12 cellular contexts compared by ENCODE assay signal in genomic region chr3:126476976-126477330, GRCh38. TPM values are rescaled to one million over a fixed set of nuclear protein-coding genes. Genes with fewer than 3 reads are reported as not detected.
DNase-seq lines count a peak whose midpoint lies in the region; ATAC-seq and TF ChIP-seq lines count a peak whose summit lies in the region.
"Had no signal": no experiment of that assay in that cellular context is flagged by ENCODE, and none has a peak within 500 bp of the region (broad histone marks: within the 10 kb centered on the region; RNA-seq: fewer than 3 reads in every experiment).

No MANE protein-coding gene starts in this region.

- H3K4me3 Mint-ChIP-seq in activated T-cell treated with anti-CD3 and anti-CD28 coated beads, Interleukin-2, amount 50 U/mL, for 72 hours = peak overlapping the region; percentile 81 to 86
- peak overlapping the region; percentile 77 for H3K4me3 Mint-ChIP-seq in activated T-helper 1 cell treated with anti-CD3 and anti-CD28 coated beads, Interleukin-12 subunit alpha, Interleukin-12 subunit beta, Interleukin-2, Interleukin-4 antibody, amounts not matched to agents 30 ng/mL and 10 ng/mL and 1 ng/mL, durations not matched to agents 14 hours and 24 hours and 36 hours
- peak overlapping the region; percentile 84 to 89 (median 86) for H3K4me3 Mint-ChIP-seq in immature natural killer cell

- H3K4me1 ChIP-seq in transverse colon = peaks cover 25 to 36% (median 31%) of the 10 kb centered on the region in 4 donors

- H3K4me3 ChIP-seq in transverse colon = peak overlapping the region in 2 of 4 donors; percentile 60

- TF ChIP-seq EP300 in transverse colon (IDR thresholded peaks at IDR 0.05; ENCODE audit: low read depth) = no peak

- WGBS in transverse colon (ENCODE audit: low coverage in 1 of 2), 2 donors = 44 to 55% methylated on average over 3 to 7 of the region's 7 CpGs

- no peak for TF ChIP-seq CTCF in transverse colon (IDR thresholded peaks at IDR 0.05)

- in situ Hi-C loops in transverse colon (cut with MboI; ENCODE audit: low pct_ligation_motif_present in 1 of 4, low pct_unique_long_range_greater_than_20kb in 1 of 4, low sequenced_read_pairs in 3 of 4) = no loop called here

- intact Hi-C loops in activated T-helper 1 cell treated with anti-CD3 and anti-CD28 coated beads, Interleukin-12 subunit alpha, Interleukin-12 subunit beta, Interleukin-2, Interleukin-4 antibody, amounts not matched to agents 30 ng/mL and 10 ng/mL and 1 ng/mL, durations not matched to agents 14 hours and 24 hours and 36 hours (cut with micrococcal nuclease) = loop anchor here (1.0 to 10.0 kb wide), 9 partner anchors 120 to 1676 kb away; partner anchors contain the start of genes EEFSEC, KLF15, MCM2 and SEC61A1
- intact Hi-C loops in transverse colon (cut with DNase I; ENCODE audit: low total_unique reads) = no loop called here

- H3K4me1 Mint-ChIP-seq in activated T-cell treated with anti-CD3 and anti-CD28 coated beads, Interleukin-2, amount 50 U/mL, for 72 hours (ENCODE audit: low read depth) = peaks cover 37% of the 10 kb centered on the region
- peaks cover 26% of the 10 kb centered on the region for H3K4me1 Mint-ChIP-seq in activated T-helper 1 cell treated with anti-CD3 and anti-CD28 coated beads, Interleukin-12 subunit alpha, Interleukin-12 subunit beta, Interleukin-2, Interleukin-4 antibody, amounts not matched to agents 30 ng/mL and 10 ng/mL and 1 ng/mL, durations not matched to agents 14 hours and 24 hours and 36 hours (ENCODE audit: low read depth)
- H3K4me1 Mint-ChIP-seq in immature natural killer cell = peaks cover 35 to 40% of the 10 kb centered on the region in 2 donors

- H3K27me3 Mint-ChIP-seq in activated T-cell treated with anti-CD3 and anti-CD28 coated beads, Interleukin-2, amount 50 U/mL, for 72 hours (ENCODE audit: low read depth) = no peaks in the 10 kb centered on the region
- peaks cover 2% of the 10 kb centered on the region for H3K27me3 Mint-ChIP-seq in activated T-helper 1 cell treated with anti-CD3 and anti-CD28 coated beads, Interleukin-12 subunit alpha, Interleukin-12 subunit beta, Interleukin-2, Interleukin-4 antibody, amounts not matched to agents 30 ng/mL and 10 ng/mL and 1 ng/mL, durations not matched to agents 14 hours and 24 hours and 36 hours (ENCODE audit: insufficient read depth)
- peaks cover 0 to 5% (median 0%) of the 10 kb centered on the region in 3 donors for H3K27me3 Mint-ChIP-seq in immature natural killer cell (ENCODE audit: low read depth in 3 of 3)

- ATAC-seq in activated T-cell treated with anti-CD3 and anti-CD28 coated beads, Interleukin-2, amount 50 U/mL, for 72 hours (replicated peaks in 1 of 2) = no peak
- ATAC-seq in GM21576 (IDR thresholded peaks at IDR 0.05; ENCODE audit: unreplicated experiment) = no peak

- TF ChIP-seq POLR2A in transverse colon (IDR thresholded peaks at IDR 0.05) = no peak

- peaks cover 0 to 6% of the 10 kb centered on the region in 2 donors for H3K36me3 Mint-ChIP-seq in activated T-cell treated with anti-CD3 and anti-CD28 coated beads, Interleukin-2, amount 50 U/mL, for 72 hours (ENCODE audit: insufficient read depth in 2 of 2)
- peaks cover 12% of the 10 kb centered on the region for H3K36me3 Mint-ChIP-seq in activated T-helper 1 cell treated with anti-CD3 and anti-CD28 coated beads, Interleukin-12 subunit alpha, Interleukin-12 subunit beta, Interleukin-2, Interleukin-4 antibody, amounts not matched to agents 30 ng/mL and 10 ng/mL and 1 ng/mL, durations not matched to agents 14 hours and 24 hours and 36 hours (ENCODE audit: low read depth)
- peaks cover 0 to 4% (median 0%) of the 10 kb centered on the region in 3 donors for H3K36me3 Mint-ChIP-seq in immature natural killer cell

- no peaks in the 10 kb centered on the region for H3K9me3 Mint-ChIP-seq in activated T-cell treated with anti-CD3 and anti-CD28 coated beads, Interleukin-2, amount 50 U/mL, for 72 hours
- H3K9me3 Mint-ChIP-seq in activated T-helper 1 cell treated with anti-CD3 and anti-CD28 coated beads, Interleukin-12 subunit alpha, Interleukin-12 subunit beta, Interleukin-2, Interleukin-4 antibody, amounts not matched to agents 30 ng/mL and 10 ng/mL and 1 ng/mL, durations not matched to agents 14 hours and 24 hours and 36 hours = no peaks in the 10 kb centered on the region
- no peaks in the 10 kb centered on the region for H3K9me3 Mint-ChIP-seq in immature natural killer cell

- no peaks in the 10 kb centered on the region for H3K9me3 ChIP-seq in transverse colon

- H3K27ac ChIP-seq in transverse colon = peak overlapping the region; percentile 90 to 96 (median 91)

- no peak for DNase-seq in activated T-cell treated with anti-CD3 and anti-CD28 coated beads, Interleukin-2, amount 50 U/mL, for 72 hours
- no peak for DNase-seq in activated T-cell treated with anti-CD3 and anti-CD28 coated beads, Interleukin-2, amount 50 U/mL, for 1 hour
- DNase-seq in activated T-helper 1 cell treated with anti-CD3 and anti-CD28 coated beads, Interleukin-12 subunit alpha, Interleukin-12 subunit beta, Interleukin-2, Interleukin-4 antibody, amounts not matched to agents 30 ng/mL and 10 ng/mL and 1 ng/mL, durations not matched to agents 14 hours and 24 hours and 36 hours (ENCODE audit: low spot score) = no peak
- DNase-seq in immature natural killer cell (no peak), transverse colon (no peak), hippocampal formation (lab: John Stamatoyannopoulos, UW) (no peak), NCI-H748 treated with DMSO at 0.1 percent for 48 hours (lab: John Stamatoyannopoulos, UW) (no peak)
- DNase-seq: GOT3, T-helper 9 cell had no signal

- H3K36me3 ChIP-seq in transverse colon = no peaks in the 10 kb centered on the region

- no peaks in the 10 kb centered on the region for H3K27me3 ChIP-seq in transverse colon

- peak overlapping the region; percentile 68 for H3K27ac Mint-ChIP-seq in activated T-cell treated with anti-CD3 and anti-CD28 coated beads, Interleukin-2, amount 50 U/mL, for 72 hours
- peak overlapping the region; percentile 75 for H3K27ac Mint-ChIP-seq in activated T-helper 1 cell treated with anti-CD3 and anti-CD28 coated beads, Interleukin-12 subunit alpha, Interleukin-12 subunit beta, Interleukin-2, Interleukin-4 antibody, amounts not matched to agents 30 ng/mL and 10 ng/mL and 1 ng/mL, durations not matched to agents 14 hours and 24 hours and 36 hours
- peak overlapping the region; percentile 75 to 92 (median 84) for H3K27ac Mint-ChIP-seq in immature natural killer cell

RNA-seq across cellular contexts. Expression of gene ZXDC, which starts 1.3 kb away (rescaled TPM):
- 10 to 100 TPM; 27.8 to 32.8 TPM for total RNA-seq in activated T-cell treated with anti-CD3 and anti-CD28 coated beads, Interleukin-2, amount 50 U/mL, for 72 hours
- 29.2 and 29.4 TPM in 2 replicates for total RNA-seq in activated T-helper 1 cell treated with anti-CD3 and anti-CD28 coated beads, Interleukin-12 subunit alpha, Interleukin-12 subunit beta, Interleukin-2, Interleukin-4 antibody, amounts not matched to agents 30 ng/mL and 10 ng/mL and 1 ng/mL, durations not matched to agents 14 hours and 24 hours and 36 hours
- 10 to 100 TPM in 2 of 3 donors, 1 to 10 TPM in 1; 9.6 to 17.2 (median 11.8) TPM for polyA plus RNA-seq in immature natural killer cell
- 10 to 100 TPM; 44.6 to 81.2 (median 46.4) TPM for total RNA-seq in transverse colon

RNA-seq across cellular contexts. Expression of gene UROC1, which starts 40.6 kb away (rescaled TPM):
- total RNA-seq in activated T-cell treated with anti-CD3 and anti-CD28 coated beads, Interleukin-2, amount 50 U/mL, for 72 hours = not detected
- not detected in 2 replicates for total RNA-seq in activated T-helper 1 cell treated with anti-CD3 and anti-CD28 coated beads, Interleukin-12 subunit alpha, Interleukin-12 subunit beta, Interleukin-2, Interleukin-4 antibody, amounts not matched to agents 30 ng/mL and 10 ng/mL and 1 ng/mL, durations not matched to agents 14 hours and 24 hours and 36 hours
- polyA plus RNA-seq in immature natural killer cell = not detected
- total RNA-seq in transverse colon = not detected
- total RNA-seq: fibroblast of villous mesenchyme had no signal

RNA-seq across cellular contexts. Expression of gene CHST13, which starts 47.0 kb away (rescaled TPM):
- total RNA-seq in activated T-cell treated with anti-CD3 and anti-CD28 coated beads, Interleukin-2, amount 50 U/mL, for 72 hours = not detected
- total RNA-seq in activated T-helper 1 cell treated with anti-CD3 and anti-CD28 coated beads, Interleukin-12 subunit alpha, Interleukin-12 subunit beta, Interleukin-2, Interleukin-4 antibody, amounts not matched to agents 30 ng/mL and 10 ng/mL and 1 ng/mL, durations not matched to agents 14 hours and 24 hours and 36 hours = not detected in 2 replicates
- polyA plus RNA-seq in immature natural killer cell = under 1 TPM in 1 of 3 donors, not detected in 2; 0.67 TPM
- total RNA-seq in transverse colon = 1 to 10 TPM in 3 of 4 donors, not detected in 1; 2.0 to 6.4 (median 4.9) TPM
- total RNA-seq: fibroblast of villous mesenchyme, HT1080 had no signal
